Comparison of ENCODE assay signal across 12 cellular contexts in the genomic region with DNA sequence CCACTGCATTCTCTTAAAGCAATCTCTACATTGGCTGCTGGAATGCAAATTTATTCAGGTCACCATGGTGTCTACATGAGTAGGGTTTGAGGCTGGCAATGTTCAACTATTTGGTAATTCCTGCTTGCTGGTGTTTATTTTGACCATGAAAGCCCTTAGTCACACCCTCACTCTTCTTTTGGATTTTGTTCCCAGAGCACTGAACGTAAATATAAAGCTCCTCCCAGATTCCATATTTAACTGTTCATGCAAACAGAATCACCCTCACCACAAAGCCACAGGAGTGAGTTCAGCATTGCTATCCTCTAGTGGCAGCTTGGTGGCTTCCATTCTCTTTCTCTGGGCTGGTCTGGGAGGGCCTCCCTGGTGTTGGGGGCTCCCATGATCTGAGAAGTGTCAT.
DNase-seq lines count a peak whose midpoint lies in the region; ATAC-seq, FAIRE-seq and TF ChIP-seq lines count a peak whose summit lies in the region.
"Had no signal": no experiment of that assay in that cellular context is flagged by ENCODE, and none has a peak within 500 bp of the region (broad histone marks: within the 10 kb centered on the region; RNA-seq: fewer than 3 reads in every experiment).

No MANE protein-coding gene starts in this region.

- POLR2A ChIA-PET in AG04450 (lab: Yijun Ruan, JAX): no interaction called here

- intact Hi-C loops in left lung (cut with DNase I): no loop called here

- H3K4me2 ChIP-seq in astrocyte (ENCODE audit: low read length): peak overlapping the region; percentile 81

- no peaks in the 10 kb centered on the region for H3K36me3 Mint-ChIP-seq in astrocyte (ENCODE audit: low read depth, unreplicated experiment)
- H3K36me3 Mint-ChIP-seq: activated CD8-positive, alpha-beta memory T cell treated with anti-CD3 and anti-CD28 coated beads, Interleukin-2, amount 10 ng/mL, durations not matched to agents 7 days and 5 days; naive thymus-derived CD8-positive, alpha-beta T cell had no signal

- peaks cover 3% of the 10 kb centered on the region for H3K27me3 Mint-ChIP-seq in astrocyte (ENCODE audit: low read depth, unreplicated experiment)

- H3K36me3 ChIP-seq in astrocyte (ENCODE audit: insufficient read depth, low read length) (no peaks in the 10 kb centered on the region), left lung (no peaks in the 10 kb centered on the region)
- H3K36me3 ChIP-seq: adrenal gland had no signal

- peak; percentile 31; the same call in 1 of the 2 replicates for TF ChIP-seq CTCF in AG04450 (IDR thresholded peaks at IDR 0.05; ENCODE audit: low read depth, low read length)
- no peak for TF ChIP-seq CTCF in astrocyte (IDR thresholded peaks at IDR 0.05; ENCODE audit: insufficient read depth, low read depth, low read length)
- TF ChIP-seq CTCF in left lung (IDR thresholded peaks at IDR 0.05): no peak

- H2AFZ ChIP-seq in astrocyte (ENCODE audit: low read depth, low read length): no peak overlapping the region

- CTCF ChIA-PET in AG04450 (lab: Charles Lee): interaction anchor here (0.6 to 1.4 kb wide), 4 partner anchors 11 to 720 kb away, joined by 3 read pairs; no protein-coding TSS in a partner anchor

- H3K4me3 ChIP-seq in AG04450 (ENCODE audit: low read depth, low read length) (no peak overlapping the region), astrocyte (ENCODE audit: insufficient read depth, low read depth, low read length) (peak overlapping the region; percentile 40), left lung (no peak overlapping the region)
- H3K4me3 ChIP-seq: adrenal gland had no signal

- peak overlapping the region; percentile 65 for H3K9ac ChIP-seq in astrocyte (ENCODE audit: low read length)

- H3K9me3 Mint-ChIP-seq in astrocyte (ENCODE audit: unreplicated experiment): peaks cover 3% of the 10 kb centered on the region
- H3K9me3 Mint-ChIP-seq: CD4-positive, alpha-beta T cell; naive thymus-derived CD8-positive, alpha-beta T cell had no signal

- no peaks in the 10 kb centered on the region for H3K79me2 ChIP-seq in astrocyte (ENCODE audit: insufficient read depth, low read length)

- H4K20me1 ChIP-seq in astrocyte (ENCODE audit: insufficient read depth, low read length): no peaks in the 10 kb centered on the region

- H3K27ac ChIP-seq in AG04450 (ENCODE audit: low read depth, low read length) (no peak overlapping the region), astrocyte (ENCODE audit: low read depth, low read length) (peak overlapping the region; percentile 68), left lung (no peak overlapping the region)

- H3K27me3 ChIP-seq in AG04450 (ENCODE audit: control insufficient read depth, insufficient read depth, low read length) (no peaks in the 10 kb centered on the region), astrocyte (ENCODE audit: insufficient read depth, low read length) (peaks cover 5% of the 10 kb centered on the region), left lung (no peaks in the 10 kb centered on the region)
- H3K27me3 ChIP-seq: adrenal gland had no signal

- peak overlapping the region; percentile 77 for H3K27ac Mint-ChIP-seq in astrocyte (ENCODE audit: unreplicated experiment)
- H3K27ac Mint-ChIP-seq: activated CD8-positive, alpha-beta memory T cell treated with anti-CD3 and anti-CD28 coated beads, Interleukin-2, amount 10 ng/mL, durations not matched to agents 7 days and 5 days; CD4-positive, alpha-beta T cell; naive thymus-derived CD8-positive, alpha-beta T cell had no signal

- peak; percentile 59 for FAIRE-seq in astrocyte (lab: Jason Lieb, UNC)

- H3K4me1 ChIP-seq in astrocyte (ENCODE audit: insufficient read depth, low read length) (peaks cover 18% of the 10 kb centered on the region), left lung (peaks cover 0 to 5% of the 10 kb centered on the region in 2 donors)

- H3K9me3 ChIP-seq in AG04450 (ENCODE audit: control insufficient read depth, insufficient read depth, low read length) (peaks cover 4% of the 10 kb centered on the region; the same call in 1 of the 2 replicates), astrocyte (ENCODE audit: insufficient read depth, low read depth, low read length) (no peaks in the 10 kb centered on the region), left lung (no peaks in the 10 kb centered on the region)
- H3K9me3 ChIP-seq: adrenal gland had no signal

- ATAC-seq in left lung (peak; percentile 36), GM21529 (IDR thresholded peaks at IDR 0.05; ENCODE audit: unreplicated experiment) (no peak)
- ATAC-seq: activated CD8-positive, alpha-beta memory T cell treated with anti-CD3 and anti-CD28 coated beads, Interleukin-2, amount 10 ng/mL, durations not matched to agents 7 days and 5 days; naive thymus-derived CD8-positive, alpha-beta T cell had no signal

- DNase-seq in AG04450 (ENCODE audit: low read depth, low spot score) (peak; percentile 55), HCEC 1CT (peak; percentile 58), astrocyte (ENCODE audit: low read depth) (peak; percentile 86), left lung (no peak), NCI-H187 (lab: John Stamatoyannopoulos, UW) (no peak), retina (no peak), DMS153 treated with DMSO at 0.1 percent for 48 hours (lab: John Stamatoyannopoulos, UW; ENCODE audit: unreplicated experiment) (no peak)
- DNase-seq: activated CD8-positive, alpha-beta memory T cell treated with anti-CD3 and anti-CD28 coated beads, Interleukin-2, amount 10 ng/mL, durations not matched to agents 7 days and 5 days; CD4-positive, alpha-beta T cell; naive thymus-derived CD8-positive, alpha-beta T cell had no signal

- peaks cover 17% of the 10 kb centered on the region for H3K4me1 Mint-ChIP-seq in astrocyte (ENCODE audit: low read depth, unreplicated experiment)
- H3K4me1 Mint-ChIP-seq: activated CD8-positive, alpha-beta memory T cell treated with anti-CD3 and anti-CD28 coated beads, Interleukin-2, amount 10 ng/mL, durations not matched to agents 7 days and 5 days; naive thymus-derived CD8-positive, alpha-beta T cell had no signal

- no peak overlapping the region for H3K4me3 Mint-ChIP-seq in astrocyte (ENCODE audit: unreplicated experiment)
- H3K4me3 Mint-ChIP-seq: activated CD8-positive, alpha-beta memory T cell treated with anti-CD3 and anti-CD28 coated beads, Interleukin-2, amount 10 ng/mL, durations not matched to agents 7 days and 5 days; CD4-positive, alpha-beta T cell; naive thymus-derived CD8-positive, alpha-beta T cell had no signal

Comparison
In these comparisons a context has a peak if more than half of its experiments do, and no peak if none do; other contexts are left out.
1. DNase-seq: peak in AG04450 (single experiment), HCEC 1CT (single experiment) and astrocyte (single experiment); none in left lung (0 of 2), NCI-H187 (0 of 2), retina (single experiment) and DMS153 treated with DMSO at 0.1 percent for 48 hours (single experiment).